ENCODE assay signal across 19 cellular contexts in the genomic region with DNA sequence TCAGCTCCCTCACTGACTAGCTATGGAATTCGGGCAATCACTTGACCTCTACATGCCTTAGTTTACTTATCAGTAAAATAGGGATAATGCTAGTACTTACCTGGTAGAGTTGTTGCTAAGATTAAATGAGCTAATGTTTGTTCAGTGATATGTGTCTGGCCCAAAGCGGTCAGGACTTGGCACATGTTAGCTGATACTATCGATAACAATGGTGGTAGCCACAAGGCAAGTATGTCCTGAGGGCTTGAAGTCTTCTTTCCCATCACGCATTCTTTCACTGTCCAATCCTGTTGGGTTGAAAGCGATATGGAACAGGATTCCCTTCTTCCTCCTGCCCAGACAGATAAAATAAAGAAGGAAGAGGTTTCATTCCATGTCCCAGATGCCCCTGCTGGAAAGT. TPM values are rescaled to one million over a fixed set of nuclear protein-coding genes. Genes with fewer than 3 reads are reported as not detected.
DNase-seq lines count a peak whose midpoint lies in the region; ATAC-seq, FAIRE-seq and TF ChIP-seq lines count a peak whose summit lies in the region.
"Had no signal": no experiment of that assay in that cellular context is flagged by ENCODE, and none has a peak within 500 bp of the region (broad histone marks: within the 10 kb centered on the region; RNA-seq: fewer than 3 reads in every experiment).

No MANE protein-coding gene starts in this region.

- H4K12ac ChIP-seq in trophoblast cell (ENCODE audit: low read depth, low read length): no peak overlapping the region

- H3K27ac ChIP-seq in K562 (ENCODE audit: extremely low read depth, low read depth, low read length) (no peak overlapping the region), endodermal cell (ENCODE audit: low read depth, low read length) (no peak overlapping the region), trophoblast cell (ENCODE audit: low read depth, low read length) (no peak overlapping the region), adrenal gland (no peak overlapping the region)
- H3K27ac ChIP-seq: C4-2B, GM23248 had no signal

- H3K9me3 ChIP-seq in K562 (replicated peaks; ENCODE audit: control insufficient read depth, insufficient read depth, low read depth, low read length) (no peaks in the 10 kb centered on the region), endodermal cell (ENCODE audit: control insufficient read depth, low read length) (no peaks in the 10 kb centered on the region), trophoblast cell (ENCODE audit: insufficient read depth, low read depth, low read length) (no peaks in the 10 kb centered on the region), adrenal gland (replicated peaks in 1 of 3) (no peaks in the 10 kb centered on the region)
- H3K9me3 ChIP-seq: Caco-2 had no signal

- TF ChIP-seq RAD21 in K562 (CRISPR knock-in tag; conservative IDR thresholded peaks at IDR 0.05 in 1 of 2, IDR thresholded peaks at IDR 0.05 in 1 of 2): no peak

- no peak overlapping the region for H3K23ac ChIP-seq in trophoblast cell (ENCODE audit: low read length)

- WGBS in K562 (ENCODE audit: insufficient coverage, low coverage, missing lambda C conversion rate): 27% methylated on average over 5 of the region's 5 CpGs
- WGBS in endodermal cell (ENCODE audit: insufficient coverage in 1 of 2, insufficient read length in 1 of 2), 2 experiments: 76 to 77% methylated on average over 4 to 5 of the region's 5 CpGs
- WGBS in trophoblast cell (ENCODE audit: extremely low coverage, insufficient coverage, insufficient read length): no CpG with 5 or more reads among the region's 5 CpGs
- WGBS in adrenal gland, 4 donors: 88 to 97% (median 93%) methylated on average over 5 of the region's 5 CpGs

- no peak overlapping the region for H4K8ac ChIP-seq in trophoblast cell (ENCODE audit: low read depth, low read length)

- H3K36me3 ChIP-seq in K562 (ENCODE audit: control insufficient read depth, insufficient read depth, low read length): no peaks in the 10 kb centered on the region
- no peaks in the 10 kb centered on the region for H3K36me3 ChIP-seq in endodermal cell (ENCODE audit: control insufficient read depth, insufficient read depth, low read length)
- H3K36me3 ChIP-seq in trophoblast cell (ENCODE audit: control insufficient read depth in 1 of 2, insufficient read depth in 2 of 2, low read length in 2 of 2): no peaks in the 10 kb centered on the region
- H3K36me3 ChIP-seq in adrenal gland (replicated peaks in 1 of 2): no peaks in the 10 kb centered on the region

- CTCF ChIA-PET in K562 (lab: Yijun Ruan, JAX; ENCODE audit: low intra/inter-chr PET ratio): no interaction called here

- peaks cover 9% of the 10 kb centered on the region for H3K4me1 Mint-ChIP-seq in endodermal cell
- H3K4me1 Mint-ChIP-seq: CD4-positive, CD25-positive, alpha-beta regulatory T cell had no signal

- ATAC-seq in K562 (no peak), HG03108 (IDR thresholded peaks at IDR 0.05; ENCODE audit: unreplicated experiment) (no peak)
- ATAC-seq: CD8-positive, alpha-beta T cell; GM12878; HCT116 had no signal

- peak overlapping the region; percentile 77 for H3K27ac Mint-ChIP-seq in endodermal cell
- H3K27ac Mint-ChIP-seq: CD4-positive, CD25-positive, alpha-beta regulatory T cell; CD8-positive, alpha-beta T cell; H9; HFFc6 had no signal

- no peak overlapping the region for H3K14ac ChIP-seq in trophoblast cell (ENCODE audit: low read length)

- no peaks in the 10 kb centered on the region for H3K36me3 Mint-ChIP-seq in endodermal cell (ENCODE audit: low read depth)
- H3K36me3 Mint-ChIP-seq: CD4-positive, CD25-positive, alpha-beta regulatory T cell; CD8-positive, alpha-beta T cell had no signal

- H3K27me3 ChIP-seq in K562 (ENCODE audit: control insufficient read depth in 2 of 2, insufficient read depth in 2 of 2, low read length in 2 of 2): no peaks in the 10 kb centered on the region
- no peaks in the 10 kb centered on the region for H3K27me3 ChIP-seq in endodermal cell (ENCODE audit: control insufficient read depth, insufficient read depth, low read length, poor library complexity, severe bottlenecking)
- no peaks in the 10 kb centered on the region for H3K27me3 ChIP-seq in trophoblast cell (ENCODE audit: insufficient read depth, low read length)
- no peaks in the 10 kb centered on the region for H3K27me3 ChIP-seq in adrenal gland

- no peak overlapping the region for H2AFZ ChIP-seq in K562 (ENCODE audit: low read depth, low read length)
- no peak overlapping the region for H2AFZ ChIP-seq in trophoblast cell (ENCODE audit: insufficient read depth, low read length, poor library complexity)
- H2AFZ ChIP-seq: GM23248 had no signal

- no peak overlapping the region for H3K9ac ChIP-seq in K562 (ENCODE audit: insufficient read depth in 1 of 2, low read depth in 2 of 2, low read length in 2 of 2)
- no peak overlapping the region for H3K9ac ChIP-seq in endodermal cell (ENCODE audit: extremely low read depth, low read length, poor library complexity, severe bottlenecking)
- H3K9ac ChIP-seq in trophoblast cell (ENCODE audit: low read length): no peak overlapping the region
- H3K9ac ChIP-seq: GM23248 had no signal

- TF ChIP-seq POLR2A in K562 (conservative IDR thresholded peaks at IDR 0.05) (no peak), adrenal gland (IDR thresholded peaks at IDR 0.05) (no peak)

- TF ChIP-seq EP300 in K562 (IDR thresholded peaks at IDR 0.05; ENCODE audit: low read length): no peak

- H2AK5ac ChIP-seq in trophoblast cell (ENCODE audit: low read length): no peak overlapping the region

- H3K27me3 Mint-ChIP-seq in endodermal cell (ENCODE audit: insufficient read depth): peaks cover 31% of the 10 kb centered on the region

- no TSS peak for BruUV-seq in K562 (replicated peaks; lab: Mats Ljungman, UMichigan)

- no peaks in the 10 kb centered on the region for H4K20me1 ChIP-seq in K562 (replicated peaks; ENCODE audit: control insufficient read depth, insufficient read depth, low read length)

- H3K4me3 Mint-ChIP-seq in endodermal cell: no peak overlapping the region
- H3K4me3 Mint-ChIP-seq: CD4-positive, CD25-positive, alpha-beta regulatory T cell; CD8-positive, alpha-beta T cell; H9; HFFc6 had no signal

- POLR2A ChIA-PET in K562 (lab: Yijun Ruan, JAX): interaction anchor here (0.6 to 1.1 kb wide), 3 partner anchors 27 to 106 kb away, joined by 3 to 4 read pairs (median 4); no protein-coding TSS in a partner anchor

- H3K18ac ChIP-seq in trophoblast cell (ENCODE audit: low read length): no peak overlapping the region

- TF ChIP-seq CTCF in K562 (IDR thresholded peaks at IDR 0.05 in 2 of 3, conservative IDR thresholded peaks at IDR 0.05 in 1 of 3; ENCODE audit: insufficient read depth in 2 of 3, low read depth in 1 of 3, low read length in 3 of 3) (no peak), endodermal cell (conservative IDR thresholded peaks at IDR 0.05) (no peak), adrenal gland (IDR thresholded peaks at IDR 0.05) (no peak)

- H3K4me2 ChIP-seq in K562 (ENCODE audit: insufficient read depth, low read length): no peak overlapping the region; the same call in 1 of the 2 replicates
- H3K4me2 ChIP-seq in trophoblast cell (ENCODE audit: low read length): no peak overlapping the region

- intact Hi-C loops in K562 (cut with micrococcal nuclease) (no loop called here), adrenal gland (cut with DNase I) (no loop called here)

- H2BK120ac ChIP-seq in trophoblast cell (ENCODE audit: insufficient read depth, low read length, poor library complexity): no peak overlapping the region

- no peaks in the 10 kb centered on the region for H3K9me1 ChIP-seq in K562 (ENCODE audit: control insufficient read depth, insufficient read depth, low read length)

- DNase-seq in K562 (ENCODE audit: extremely low read depth in 1 of 4, low spot score in 3 of 4) (no peak), endodermal cell (no peak), trophoblast cell (peak; percentile 66 to 84), NCI-H2227 treated with DMSO at 0.1 percent for 48 hours (lab: John Stamatoyannopoulos, UW) (no peak), adrenal gland (no peak)
- DNase-seq: Caco-2; CD4-positive, CD25-positive, alpha-beta regulatory T cell; CD8-positive, alpha-beta T cell; DMS153; DND-41; GDM1; GM23248; H9; HFFc6 had no signal

- no peaks in the 10 kb centered on the region for H3K79me2 ChIP-seq in K562 (ENCODE audit: control insufficient read depth, insufficient read depth, low read length)
- no peaks in the 10 kb centered on the region for H3K79me2 ChIP-seq in trophoblast cell (ENCODE audit: control insufficient read depth, insufficient read depth, low read length, poor library complexity)

- H3K4me1 ChIP-seq in K562 (replicated peaks in 1 of 2; ENCODE audit: control insufficient read depth in 2 of 2, insufficient read depth in 2 of 2, low read length in 2 of 2) (peaks cover 6 to 9% of the 10 kb centered on the region in 2 experiments; a peak in 4 of 5 replicates), endodermal cell (ENCODE audit: control insufficient read depth, insufficient read depth, low read length) (peaks cover 4% of the 10 kb centered on the region), trophoblast cell (ENCODE audit: control insufficient read depth in 1 of 2, insufficient read depth in 2 of 2, low read length in 2 of 2) (no peaks in the 10 kb centered on the region), adrenal gland (replicated peaks in 1 of 2) (no peaks in the 10 kb centered on the region)

- FAIRE-seq in K562 (lab: Jason Lieb, UNC): no peak
- FAIRE-seq: GM12878, GM19239 had no signal

- no peaks in the 10 kb centered on the region for H3K79me1 ChIP-seq in trophoblast cell (ENCODE audit: low read length)

- H3K4me3 ChIP-seq in K562: no peak overlapping the region
- no peak overlapping the region for H3K4me3 ChIP-seq in endodermal cell (ENCODE audit: low read length)
- H3K4me3 ChIP-seq in trophoblast cell (ENCODE audit: low read depth, low read length): no peak overlapping the region
- no peak overlapping the region for H3K4me3 ChIP-seq in adrenal gland
- H3K4me3 ChIP-seq: GM12878, GM23248 had no signal

- no peak overlapping the region for H4K91ac ChIP-seq in trophoblast cell (ENCODE audit: low read depth, low read length)

- H2BK5ac ChIP-seq in trophoblast cell (ENCODE audit: low read depth, low read length, poor library complexity): no peak overlapping the region

- no peak overlapping the region for H3K4ac ChIP-seq in trophoblast cell (ENCODE audit: low read depth, low read length)

- in situ Hi-C loops in K562 (cut with MboI): no loop called here

- H3K9me3 Mint-ChIP-seq in endodermal cell: no peaks in the 10 kb centered on the region
- H3K9me3 Mint-ChIP-seq: CD4-positive, CD25-positive, alpha-beta regulatory T cell; CD8-positive, alpha-beta T cell; H9; HFFc6 had no signal

- H2BK12ac ChIP-seq in trophoblast cell (ENCODE audit: low read length): no peak overlapping the region

RNA-seq across cellular contexts. Expression of gene MXI1, which starts 25.5 kb away (rescaled TPM):
- 6.0 and 16.1 TPM in 2 replicates for total RNA-seq in K562 (2011; cell fraction: chromatin; rRNA removed; ENCODE audit: low replicate concordance)
- 4.0 and 5.7 TPM in 2 replicates for total RNA-seq in K562 (2011; cell fraction: nucleolus; rRNA removed)
- 9.7 and 17.9 TPM in 2 replicates for total RNA-seq in K562 (2011; cell fraction: nucleoplasm; rRNA removed)
- total RNA-seq in K562 (2014; rRNA removed) (14.3 and 18.2 TPM in 2 replicates), K562 (2014; rRNA removed; fragmentation: Illumina TruSeq; extraction: Trizol) (14.8 and 21.2 TPM in 2 replicates), K562 (2015; rRNA removed; fragmentation: Illumina TruSeq; extraction: Trizol) (8.0 and 9.1 TPM in 2 replicates), K562 (2021) (16.4 and 17.8 TPM in 2 replicates), endodermal cell (10 to 100 TPM; 31.3 to 55.4 TPM), adrenal gland (10 to 100 TPM; 27.8 to 69.8 (median 45.1) TPM)
- polyA plus RNA-seq in K562 (2011; rRNA removed) (23.7 and 24.4 TPM in 2 replicates), K562 (2014; fragmentation: Illumina TruSeq; extraction: Trizol) (13.7 and 17.6 TPM in 2 replicates), K562 (2014; fragmentation: Nextera tagmentation; extraction: Ambion mirVana) (10 to 100 TPM; 11.4 to 15.8 TPM), K562 (2014; rRNA removed) (12.9 and 13.4 TPM in 2 replicates), adrenal gland (10 to 100 TPM; 22.6 to 33.8 (median 29.4) TPM)
- polyA plus RNA-seq in K562 (2011; cell fraction: cytosol; rRNA removed): 10.5 and 13.2 TPM in 2 replicates
- 18.3 and 28.9 TPM in 2 replicates for polyA plus RNA-seq in K562 (2011; cell fraction: nucleus; rRNA removed)
- polyA plus RNA-seq in K562 (2012): 12.3 and 13.1 TPM in 2 replicates
- 27.0 and 27.3 TPM in 2 replicates for polyA minus RNA-seq in K562 (2011; rRNA and poly(A)+ RNA removed)
- 17.8 and 21.1 TPM in 2 replicates for polyA minus RNA-seq in K562 (2011; cell fraction: cytosol; rRNA and poly(A)+ RNA removed)
- polyA minus RNA-seq in K562 (2011; cell fraction: nucleus; rRNA and poly(A)+ RNA removed): 5.9 and 12.3 TPM in 2 replicates
- 38.6 TPM for polyA plus RNA-seq in endodermal cell (2013, experiment 1 of 2)
- polyA plus RNA-seq in endodermal cell (2013, experiment 2 of 2): 30.7 TPM
- polyA plus RNA-seq in trophoblast cell (2013): 8.3 and 8.9 TPM in 2 replicates

Comparison
In these comparisons a context has a peak if more than half of its experiments do, and no peak if none do; other contexts are left out.
1. DNase-seq: peak in trophoblast cell (2 of 2); none in K562 (0 of 4), endodermal cell (single experiment), NCI-H2227 treated with DMSO at 0.1 percent for 48 hours (single experiment) and adrenal gland (0 of 7).